ENCODE assay signal across 9 cellular contexts in genomic region chr4:25031077-25031606, GRCh38. TPM values are rescaled to one million over a fixed set of nuclear protein-coding genes. Genes with fewer than 3 reads are reported as not detected.
DNase-seq lines count a peak whose midpoint lies in the region; ATAC-seq and TF ChIP-seq lines count a peak whose summit lies in the region.
"Had no signal": no experiment of that assay in that cellular context is flagged by ENCODE, and none has a peak within 500 bp of the region (broad histone marks: within the 10 kb centered on the region; RNA-seq: fewer than 3 reads in every experiment).

No MANE protein-coding gene starts in this region.

- no peaks in the 10 kb centered on the region for H3K36me3 Mint-ChIP-seq in activated CD8-positive, alpha-beta T cell treated with anti-CD3 and anti-CD28 coated beads, Interleukin-2, amount 10 ng/mL, durations not matched to agents 7 days and 5 days (ENCODE audit: low read depth)

- ATAC-seq in GM21423 (IDR thresholded peaks at IDR 0.05; ENCODE audit: unreplicated experiment) (no peak), GM18517 (IDR thresholded peaks at IDR 0.05; ENCODE audit: unreplicated experiment) (no peak)
- no peak for ATAC-seq in activated CD8-positive, alpha-beta T cell treated with anti-CD3 and anti-CD28 coated beads, Interleukin-2, amount 10 ng/mL, durations not matched to agents 7 days and 5 days

- peak overlapping the region; percentile 79 for H3K4me2 ChIP-seq in parathyroid adenoma (ENCODE audit: low read length)

- no peaks in the 10 kb centered on the region for H3K27me3 ChIP-seq in parathyroid adenoma (ENCODE audit: control insufficient read depth, insufficient read depth, low read length)

- POLR2A ChIA-PET in activated CD8-positive, alpha-beta T cell treated with anti-CD3 and anti-CD28 coated beads, Interleukin-2, amount 10 ng/mL, durations not matched to agents 7 days and 5 days (lab: Charles Lee) = no interaction called here

- no peaks in the 10 kb centered on the region for H3K9me3 ChIP-seq in parathyroid adenoma (ENCODE audit: control insufficient read depth, low read length)

- no peak overlapping the region for H3K27ac Mint-ChIP-seq in activated CD8-positive, alpha-beta T cell treated with anti-CD3 and anti-CD28 coated beads, Interleukin-2, amount 10 ng/mL, durations not matched to agents 7 days and 5 days

- CTCF ChIA-PET in activated CD8-positive, alpha-beta T cell treated with anti-CD3 and anti-CD28 coated beads, Interleukin-2, amount 10 ng/mL, durations not matched to agents 7 days and 5 days (lab: Charles Lee) = no interaction called here

- H3K9me3 Mint-ChIP-seq in activated CD8-positive, alpha-beta T cell treated with anti-CD3 and anti-CD28 coated beads, Interleukin-2, amount 10 ng/mL, durations not matched to agents 7 days and 5 days (ENCODE audit: insufficient read depth) = no peaks in the 10 kb centered on the region

- H3K27me3 Mint-ChIP-seq in activated CD8-positive, alpha-beta T cell treated with anti-CD3 and anti-CD28 coated beads, Interleukin-2, amount 10 ng/mL, durations not matched to agents 7 days and 5 days (ENCODE audit: low read depth) = peaks cover 63% of the 10 kb centered on the region

- H3K4me1 Mint-ChIP-seq in activated CD8-positive, alpha-beta T cell treated with anti-CD3 and anti-CD28 coated beads, Interleukin-2, amount 10 ng/mL, durations not matched to agents 7 days and 5 days (ENCODE audit: low read depth) = no peaks in the 10 kb centered on the region

- H3K9ac ChIP-seq in parathyroid adenoma = no peak overlapping the region

- no peak overlapping the region for H3K4me3 Mint-ChIP-seq in activated CD8-positive, alpha-beta T cell treated with anti-CD3 and anti-CD28 coated beads, Interleukin-2, amount 10 ng/mL, durations not matched to agents 7 days and 5 days

- H3K4me3 ChIP-seq in foreskin fibroblast (ENCODE audit: low read depth in 1 of 2, low read length in 2 of 2) = peak overlapping the region in 1 of 2 donors; percentile 45
- peak overlapping the region; percentile 54 for H3K4me3 ChIP-seq in parathyroid adenoma (ENCODE audit: low read depth, low read length)

- H3K27ac ChIP-seq in parathyroid adenoma = peak overlapping the region; percentile 80
- H3K27ac ChIP-seq: epithelial cell of prostate had no signal

- peaks cover 8% of the 10 kb centered on the region for H3K79me2 ChIP-seq in parathyroid adenoma

- DNase-seq in ELF-1 (ENCODE audit: low read depth, low spot score) (peak; percentile 56), NCI-H69 (lab: John Stamatoyannopoulos, UW) (peak; percentile 72), foreskin fibroblast (peak; percentile 10 to 39)
- no peak for DNase-seq in activated CD8-positive, alpha-beta T cell treated with anti-CD3 and anti-CD28 coated beads, Interleukin-2, amount 10 ng/mL, durations not matched to agents 7 days and 5 days
- no peak for DNase-seq in activated CD4-positive, CD25-positive, alpha-beta regulatory T cell (lab: John Stamatoyannopoulos, UW)

- peak overlapping the region; percentile 70 for H2AFZ ChIP-seq in parathyroid adenoma

- H3K36me3 ChIP-seq in parathyroid adenoma (ENCODE audit: control insufficient read depth, insufficient read depth, low read length) = no peaks in the 10 kb centered on the region

- H3K4me1 ChIP-seq in parathyroid adenoma = peaks cover 11% of the 10 kb centered on the region

- TF ChIP-seq CTCF in foreskin fibroblast (IDR thresholded peaks at IDR 0.05; ENCODE audit: low read depth, low read length) (no peak), parathyroid adenoma (IDR thresholded peaks at IDR 0.05) (no peak)

RNA-seq across cellular contexts. Expression of gene LGI2, which starts 0.4 kb away (rescaled TPM):
- not detected for total RNA-seq in activated CD8-positive, alpha-beta T cell treated with anti-CD3 and anti-CD28 coated beads, Interleukin-2, amount 10 ng/mL, durations not matched to agents 7 days and 5 days

Comparison
In these comparisons a context has a peak if more than half of its experiments do, and no peak if none do; other contexts are left out.
1. DNase-seq: peak in ELF-1 (single experiment), NCI-H69 (single experiment) and foreskin fibroblast (2 of 2); none in activated CD8-positive, alpha-beta T cell treated with anti-CD3 and anti-CD28 coated beads, Interleukin-2, amount 10 ng/mL, durations not matched to agents 7 days and 5 days (single experiment) and activated CD4-positive, CD25-positive, alpha-beta regulatory T cell (0 of 4).